In genomic region chr17:3914319-3914685, GRCh38 we compare ENCODE assay signal across 9 cellular contexts. TPM values are rescaled to one million over a fixed set of nuclear protein-coding genes. Genes with fewer than 3 reads are reported as not detected.
DNase-seq lines count a peak whose midpoint lies in the region; ATAC-seq and TF ChIP-seq lines count a peak whose summit lies in the region.
"Had no signal": no experiment of that assay in that cellular context is flagged by ENCODE, and none has a peak within 500 bp of the region (broad histone marks: within the 10 kb centered on the region; RNA-seq: fewer than 3 reads in every experiment).

No MANE protein-coding gene starts in this region.

- TF ChIP-seq CTCF in DOHH2 (IDR thresholded peaks at IDR 0.05; ENCODE audit: low read depth, low read length, poor library complexity, severe bottlenecking), result no peak
- no peak for TF ChIP-seq CTCF in A673 (conservative IDR thresholded peaks at IDR 0.05; ENCODE audit: low read depth, low read length)
- TF ChIP-seq CTCF in testis (IDR thresholded peaks at IDR 0.05), result no peak

- ATAC-seq in GM21360 (IDR thresholded peaks at IDR 0.05; ENCODE audit: unreplicated experiment) (peak; percentile 33), HG02870 (IDR thresholded peaks at IDR 0.05; ENCODE audit: unreplicated experiment) (no peak)

- H3K4me2 ChIP-seq in DOHH2 (ENCODE audit: low read length), result peak overlapping the region; percentile 88

- peak; percentile 87 for DNase-seq in germinal center (ENCODE audit: low spot score)
- no peak for DNase-seq in A673 (ENCODE audit: low spot score)
- no peak for DNase-seq in testis
- no peak for DNase-seq in NCI-H510A treated with DMSO at 0.1 percent for 48 hours (lab: John Stamatoyannopoulos, UW)

- 83 to 84% methylated on average over 9 to 10 of the region's 10 CpGs for WGBS in testis, 2 donors

- no peaks in the 10 kb centered on the region for H3K9me3 ChIP-seq in DOHH2 (ENCODE audit: control insufficient read depth, insufficient read depth, low read length)
- H3K9me3 ChIP-seq in KOPT-K1 (ENCODE audit: insufficient read depth, low read length, poor library complexity, severe bottlenecking), result no peaks in the 10 kb centered on the region
- H3K9me3 ChIP-seq in A673 (ENCODE audit: low read depth, low read length, poor library complexity, severe bottlenecking), result no peaks in the 10 kb centered on the region
- H3K9me3 ChIP-seq in testis, result no peaks in the 10 kb centered on the region

- intact Hi-C loops in A673 (cut with micrococcal nuclease; ENCODE audit: unreplicated experiment) (loop anchor here (10.0 kb wide), 3 partner anchors 160 to 500 kb away; no protein-coding TSS in a partner anchor), testis (cut with DNase I; ENCODE audit: low total_unique reads) (no loop called here)

- H3F3A ChIP-seq in DOHH2 (ENCODE audit: control insufficient read depth, insufficient read depth), result peaks cover 23% of the 10 kb centered on the region

- H3K27me3 ChIP-seq in DOHH2 (ENCODE audit: control insufficient read depth, low read length) (no peaks in the 10 kb centered on the region), A673 (replicated peaks; ENCODE audit: insufficient read depth, low read depth, low read length, poor library complexity) (no peaks in the 10 kb centered on the region), testis (no peaks in the 10 kb centered on the region)

- H3K27ac ChIP-seq in DOHH2 (ENCODE audit: low read depth, low read length) (peak overlapping the region; percentile 83), KOPT-K1 (ENCODE audit: low read depth, low read length, poor library complexity, severe bottlenecking) (peak overlapping the region; percentile 96), A673 (ENCODE audit: low read depth, low read length, poor library complexity, severe bottlenecking) (no peak overlapping the region), testis (no peak overlapping the region)
- H3K27ac ChIP-seq: parathyroid adenoma had no signal

- CTCF ChIA-PET in A673 (lab: Charles Lee), result interaction anchor here (0.5 to 1.2 kb wide), 8 partner anchors 9 to 507 kb away, joined by 3 to 8 read pairs (median 4); partner anchors contain the start of genes CTNS and SHPK

- no peak for TF ChIP-seq POLR2A in testis (IDR thresholded peaks at IDR 0.05)

- H3K4me3 ChIP-seq in DOHH2 (ENCODE audit: low read length) (peak overlapping the region; percentile 71), A673 (ENCODE audit: low read depth, low read length, poor library complexity, severe bottlenecking) (no peak overlapping the region), testis (no peak overlapping the region)

- H3K4me1 ChIP-seq in DOHH2 (ENCODE audit: control insufficient read depth, low read length) (peaks cover 79% of the 10 kb centered on the region), A673 (ENCODE audit: insufficient read depth, low read length, poor library complexity, severe bottlenecking) (peaks cover 9% of the 10 kb centered on the region), testis (peaks cover 27% of the 10 kb centered on the region)

- H3K9me2 ChIP-seq in DOHH2 (replicated peaks; ENCODE audit: control insufficient read depth, low read length), result no peaks in the 10 kb centered on the region

- H4K20me1 ChIP-seq in DOHH2 (ENCODE audit: control insufficient read depth, insufficient read depth, low read depth, low read length), result no peaks in the 10 kb centered on the region

- BruUV-seq in A673 (replicated peaks; lab: Mats Ljungman, UMichigan), result no TSS peak

- POLR2A ChIA-PET in A673 (lab: Charles Lee; ENCODE audit: low non-redundant PET), result no interaction called here

- H3K79me2 ChIP-seq in DOHH2 (ENCODE audit: control insufficient read depth, low read length), result peaks cover 28% of the 10 kb centered on the region
- H3K79me2 ChIP-seq: parathyroid adenoma had no signal

- H3K36me3 ChIP-seq in DOHH2 (ENCODE audit: control insufficient read depth, low read length) (peaks cover 4% of the 10 kb centered on the region), KOPT-K1 (ENCODE audit: insufficient read depth, low read length) (no peaks in the 10 kb centered on the region), A673 (ENCODE audit: insufficient read depth, low read length, poor library complexity, severe bottlenecking) (no peaks in the 10 kb centered on the region), testis (ENCODE audit: low read depth, missing control alignments) (no peaks in the 10 kb centered on the region)

RNA-seq across cellular contexts. Expression of gene P2RX1, which starts 2.0 kb away (rescaled TPM):
- total RNA-seq in A673 (2021) (0.24 and 0.39 TPM in 2 replicates), testis (10 to 100 TPM in 1 of 2 donors, 1 to 10 TPM in 1; 5.0 to 15.2 TPM)
- polyA plus RNA-seq in testis (ENCODE audit: insufficient read depth, low read depth, low replicate concordance), result 2.5 TPM

RNA-seq across cellular contexts. Expression of gene CAMKK1, which starts 21.4 kb away (rescaled TPM):
- 6.1 and 8.3 TPM in 2 replicates for total RNA-seq in A673 (2021)
- 10 to 100 TPM; 19.7 to 21.6 TPM for total RNA-seq in testis
- polyA plus RNA-seq in testis (ENCODE audit: insufficient read depth, low read depth, low replicate concordance), result 18.5 TPM

RNA-seq across cellular contexts. Expression of gene ATP2A3, which starts 49.9 kb away (rescaled TPM):
- total RNA-seq in A673 (2021) (0.17 and 0.79 TPM in 2 replicates), testis (10 to 100 TPM in 1 of 2 donors, 1 to 10 TPM in 1; 8.0 to 19.6 TPM)
- polyA plus RNA-seq in testis (ENCODE audit: insufficient read depth, low read depth, low replicate concordance), result 8.2 TPM

Comparison
In these comparisons a context has a peak if more than half of its experiments do, and no peak if none do; other contexts are left out.
1. H3K27ac ChIP-seq: peak in DOHH2 (single experiment) and KOPT-K1 (single experiment); none in A673 (single experiment) and testis (0 of 2).